8 cellular contexts compared by ENCODE assay signal in the genomic region with DNA sequence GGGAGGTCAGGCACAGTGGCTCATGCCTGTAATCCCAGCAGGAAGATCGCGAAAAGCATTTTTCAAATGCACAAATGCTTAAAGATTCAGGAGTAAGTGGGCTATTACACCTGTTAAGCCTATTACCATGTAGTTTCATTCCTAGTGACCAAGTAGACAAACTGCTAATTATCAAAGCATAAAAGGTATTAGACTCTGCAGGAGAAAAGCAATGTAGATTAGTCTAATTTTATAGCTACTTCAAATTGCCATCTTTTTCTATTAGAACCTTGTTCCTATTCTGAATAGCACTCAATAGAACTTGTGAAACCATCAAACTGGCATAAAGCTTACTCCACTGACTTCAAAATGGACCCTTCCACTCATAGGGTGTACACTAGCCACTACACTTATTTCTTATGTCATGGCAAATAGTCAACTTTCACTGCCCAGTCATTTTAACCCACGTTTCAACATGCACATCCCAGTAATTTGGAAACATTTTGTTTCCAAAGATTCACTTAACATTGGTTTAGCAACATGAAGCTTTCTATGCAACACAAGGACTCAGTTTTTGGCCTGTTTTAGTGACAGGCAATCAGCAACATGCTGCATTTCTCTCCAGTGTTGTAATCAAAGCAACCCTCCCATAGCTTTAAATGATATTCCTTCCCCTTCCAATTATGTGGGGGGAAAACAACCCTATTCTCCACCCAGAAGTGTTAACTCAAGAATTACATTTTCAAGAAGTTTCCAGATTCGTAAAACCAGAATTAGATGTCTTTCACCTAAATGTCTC. TPM values are rescaled to one million over a fixed set of nuclear protein-coding genes. Genes with fewer than 3 reads are reported as not detected.
DNase-seq lines count a peak whose midpoint lies in the region; ATAC-seq, FAIRE-seq and TF ChIP-seq lines count a peak whose summit lies in the region.

No MANE protein-coding gene starts in this region.

- H3K4me2 ChIP-seq in astrocyte (ENCODE audit: low read length) (peak overlapping the region; percentile 89), mesenchymal stem cell (ENCODE audit: low read length, poor library complexity, severe bottlenecking) (peak overlapping the region; percentile 62)

- POLR2A ChIA-PET in BJ (lab: Charles Lee): interaction anchor here (0.6 to 0.7 kb wide), 4 partner anchors 25 to 105 kb away, joined by 3 to 17 read pairs (median 5); no protein-coding TSS in a partner anchor

- peaks cover 53% of the 10 kb centered on the region for H3K36me3 Mint-ChIP-seq in astrocyte (ENCODE audit: low read depth, unreplicated experiment)

- WGBS in mesenchymal stem cell: 80% methylated on average over 4 of the region's 4 CpGs

- H3K27ac Mint-ChIP-seq in astrocyte (ENCODE audit: unreplicated experiment): peak overlapping the region; percentile 96

- H3K4me1 ChIP-seq in astrocyte (ENCODE audit: insufficient read depth, low read length) (peaks cover 6% of the 10 kb centered on the region), mesenchymal stem cell (ENCODE audit: control insufficient read depth, insufficient read depth, low read depth, low read length) (no peaks in the 10 kb centered on the region)

- no peak overlapping the region for H2AK5ac ChIP-seq in mesenchymal stem cell (ENCODE audit: low read length, severe bottlenecking)

- H4K91ac ChIP-seq in mesenchymal stem cell (ENCODE audit: low read length): no peak overlapping the region

- peaks cover 12% of the 10 kb centered on the region for H3K4me1 Mint-ChIP-seq in astrocyte (ENCODE audit: low read depth, unreplicated experiment)

- no peaks in the 10 kb centered on the region for H3K9me3 Mint-ChIP-seq in astrocyte (ENCODE audit: unreplicated experiment)

- no peak overlapping the region for H2AFZ ChIP-seq in astrocyte (ENCODE audit: low read depth, low read length)
- H2AFZ ChIP-seq in mesenchymal stem cell (ENCODE audit: low read depth, low read length): no peak overlapping the region

- H3K4ac ChIP-seq in mesenchymal stem cell (ENCODE audit: low read depth in 1 of 2, low read length in 2 of 2): no peak overlapping the region

- no peak for FAIRE-seq in astrocyte (lab: Jason Lieb, UNC)

- H3K36me3 ChIP-seq in BJ (ENCODE audit: control insufficient read depth, insufficient read depth, low read length) (peaks cover 25% of the 10 kb centered on the region), astrocyte (ENCODE audit: insufficient read depth, low read length) (peaks cover 42% of the 10 kb centered on the region), mesenchymal stem cell (ENCODE audit: control insufficient read depth in 1 of 2, insufficient read depth in 2 of 2, low read depth in 1 of 2, low read length in 2 of 2) (peaks cover 26 to 55% of the 10 kb centered on the region in 2 experiments)

- no peak overlapping the region for H2BK5ac ChIP-seq in mesenchymal stem cell (ENCODE audit: low read depth, low read length, poor library complexity, severe bottlenecking)

- TF ChIP-seq CTCF in BJ (IDR thresholded peaks at IDR 0.05; ENCODE audit: insufficient read depth, low read depth, low read length): no peak
- no peak for TF ChIP-seq CTCF in astrocyte (IDR thresholded peaks at IDR 0.05; ENCODE audit: insufficient read depth, low read depth, low read length)

- peaks cover 45% of the 10 kb centered on the region for H3K79me2 ChIP-seq in astrocyte (ENCODE audit: insufficient read depth, low read length)

- H3K27me3 Mint-ChIP-seq in astrocyte (ENCODE audit: low read depth, unreplicated experiment): no peaks in the 10 kb centered on the region

- no peak overlapping the region for H2BK15ac ChIP-seq in mesenchymal stem cell (ENCODE audit: low read depth, poor library complexity, severe bottlenecking)

- no peak overlapping the region for H3K14ac ChIP-seq in mesenchymal stem cell (ENCODE audit: low read length in 2 of 2)

- CTCF ChIA-PET in BJ (lab: Yijun Ruan, JAX): interaction anchor here (0.7 to 5.2 kb wide), 4 partner anchors 63 to 1835 kb away, joined by 3 to 56 read pairs (median 6); no protein-coding TSS in a partner anchor

- no peak overlapping the region for H4K8ac ChIP-seq in mesenchymal stem cell (ENCODE audit: low read length)

- H3K4me3 ChIP-seq in BJ (ENCODE audit: low read depth, low read length) (peak overlapping the region; percentile 25), astrocyte (ENCODE audit: insufficient read depth, low read depth, low read length) (peak overlapping the region; percentile 65), mesenchymal stem cell (ENCODE audit: insufficient read depth in 1 of 2, low read depth in 1 of 2, low read length in 2 of 2) (peak overlapping the region in 1 of 2 experiments; percentile 75)

- no peaks in the 10 kb centered on the region for H3K79me1 ChIP-seq in mesenchymal stem cell (replicated peaks; ENCODE audit: low read length, poor library complexity, severe bottlenecking)

- H3K23ac ChIP-seq in mesenchymal stem cell (ENCODE audit: low read length in 2 of 2): no peak overlapping the region

- H3K4me3 Mint-ChIP-seq in astrocyte (ENCODE audit: unreplicated experiment): peak overlapping the region; percentile 94

- H3K27me3 ChIP-seq in BJ (ENCODE audit: control insufficient read depth, insufficient read depth, low read length) (no peaks in the 10 kb centered on the region), astrocyte (ENCODE audit: insufficient read depth, low read length) (no peaks in the 10 kb centered on the region), mesenchymal stem cell (ENCODE audit: control insufficient read depth in 1 of 2, insufficient read depth in 1 of 2, low read length in 2 of 2) (no peaks in the 10 kb centered on the region)

- H3K9ac ChIP-seq in astrocyte (ENCODE audit: low read length) (peak overlapping the region; percentile 84), mesenchymal stem cell (ENCODE audit: low read length) (peak overlapping the region; percentile 91)

- H3K27ac ChIP-seq in astrocyte (ENCODE audit: low read depth, low read length) (peak overlapping the region; percentile 8), mesenchymal stem cell (ENCODE audit: low read length, poor library complexity, severe bottlenecking) (peak overlapping the region; percentile 42)

- H4K20me1 ChIP-seq in astrocyte (ENCODE audit: insufficient read depth, low read length): peaks cover 74% of the 10 kb centered on the region

- H3K9me3 ChIP-seq in astrocyte (ENCODE audit: insufficient read depth, low read depth, low read length) (no peaks in the 10 kb centered on the region), mesenchymal stem cell (ENCODE audit: control insufficient read depth, low read length) (no peaks in the 10 kb centered on the region)

- no peak overlapping the region for H2BK120ac ChIP-seq in mesenchymal stem cell (ENCODE audit: low read depth, low read length)

- H2BK12ac ChIP-seq in mesenchymal stem cell (ENCODE audit: low read length in 2 of 2): no peak overlapping the region

- DNase-seq in BJ (ENCODE audit: low read depth) (no peak), HT1080 (ENCODE audit: low read depth) (peak; percentile 20), astrocyte (ENCODE audit: low read depth) (no peak), mesenchymal stem cell (peak; percentile 43), NCI-H1930 (lab: John Stamatoyannopoulos, UW) (no peak)

- ATAC-seq in HG03520 (IDR thresholded peaks at IDR 0.05; ENCODE audit: unreplicated experiment) (no peak), HG02870 (IDR thresholded peaks at IDR 0.05; ENCODE audit: unreplicated experiment) (no peak), GM21390 (IDR thresholded peaks at IDR 0.05; ENCODE audit: unreplicated experiment) (no peak)

- no peak overlapping the region for H3K18ac ChIP-seq in mesenchymal stem cell (ENCODE audit: low read depth in 1 of 2, low read length in 2 of 2)

RNA-seq across cellular contexts. Expression of a gene that starts 3.9 kb away (rescaled TPM):
- polyA plus RNA-seq in BJ (2011; rRNA removed): 20,981 and 25,088 TPM in 2 replicates
- polyA minus RNA-seq in BJ (2011; rRNA and poly(A)+ RNA removed): 8,632 and 13,700 TPM in 2 replicates
- total RNA-seq in HT1080 (2014; rRNA removed; shearing (Covaris generic)): 11,180 and 11,589 TPM in 2 replicates
- polyA plus RNA-seq in HT1080 (2015; cell fraction: cytosol; rRNA removed): 12,215 and 12,663 TPM in 2 replicates
- 5,016 and 6,043 TPM in 2 replicates for polyA plus RNA-seq in HT1080 (2015; cell fraction: nucleus; rRNA removed)
- 7,239 and 8,216 TPM in 2 replicates for total RNA-seq in astrocyte
- polyA plus RNA-seq in mesenchymal stem cell (2013, experiment 1 of 2): 14,204 TPM
- polyA plus RNA-seq in mesenchymal stem cell (2013, experiment 2 of 2): 14,628 TPM

RNA-seq across cellular contexts. Expression of a gene that starts 55.4 kb away (rescaled TPM):
- polyA plus RNA-seq in BJ (2011; rRNA removed): 17.7 and 22.3 TPM in 2 replicates
- polyA minus RNA-seq in BJ (2011; rRNA and poly(A)+ RNA removed): 10.8 and 16.6 TPM in 2 replicates
- total RNA-seq in HT1080 (2014; rRNA removed; shearing (Covaris generic)): 24.9 and 26.3 TPM in 2 replicates
- 19.6 and 22.6 TPM in 2 replicates for polyA plus RNA-seq in HT1080 (2015; cell fraction: cytosol; rRNA removed)
- 47.7 and 58.7 TPM in 2 replicates for polyA plus RNA-seq in HT1080 (2015; cell fraction: nucleus; rRNA removed)
- 15.5 and 17.6 TPM in 2 replicates for total RNA-seq in astrocyte
- 13.7 TPM for polyA plus RNA-seq in mesenchymal stem cell (2013, experiment 1 of 2)
- polyA plus RNA-seq in mesenchymal stem cell (2013, experiment 2 of 2): 13.6 TPM

Comparison
In these comparisons a context has a peak if more than half of its experiments do, and no peak if none do; other contexts are left out.
1. DNase-seq: peak in HT1080 (single experiment) and mesenchymal stem cell (single experiment); none in BJ (single experiment), astrocyte (single experiment) and NCI-H1930 (0 of 2).